In genomic region chr6:145705561-145705960, GRCh38 we compare ENCODE assay signal across 14 cellular contexts. TPM values are rescaled to one million over a fixed set of nuclear protein-coding genes. Genes with fewer than 3 reads are reported as not detected.
A peak's percentile ranks its signal among the peaks of the same experiment; 100 is the strongest.
DNase-seq lines count a peak whose midpoint lies in the region; ATAC-seq, FAIRE-seq and TF ChIP-seq lines count a peak whose summit lies in the region.
"Had no signal": no experiment of that assay in that cellular context is flagged by ENCODE, and none has a peak within 500 bp of the region (broad histone marks: within the 10 kb centered on the region; RNA-seq: fewer than 3 reads in every experiment).

No MANE protein-coding gene starts in this region.

- H3K4me1 Mint-ChIP-seq in T-helper 2 cell treated with Interferon-gamma antibody and Interleukin-4, amounts not matched to agents 5 μg/mL and 100 μg/mL, for 36 hours (ENCODE audit: low read depth): peaks cover 12% of the 10 kb centered on the region

- no peak overlapping the region for H2AK5ac ChIP-seq in mesendoderm (ENCODE audit: low read length)

- FAIRE-seq in K562 (lab: Jason Lieb, UNC): no peak
- FAIRE-seq: D721Med had no signal

- H2BK15ac ChIP-seq in mesendoderm (replicated peaks; ENCODE audit: low read depth): no peak overlapping the region

- H3K4me2 ChIP-seq in K562 (ENCODE audit: insufficient read depth, low read length) (no peak overlapping the region), mesendoderm (ENCODE audit: low read length) (no peak overlapping the region)

- H3K4me3 Mint-ChIP-seq in T-helper 2 cell treated with Interferon-gamma antibody and Interleukin-4, amounts not matched to agents 5 μg/mL and 100 μg/mL, for 36 hours: no peak overlapping the region
- H3K4me3 Mint-ChIP-seq: activated T-cell treated with anti-CD3 and anti-CD28 coated beads, Interleukin-2, amount 50 U/mL, for 24 hours; endodermal cell had no signal

- intact Hi-C loops in K562 (cut with micrococcal nuclease): loop anchor here (10.0 kb wide), 1 partner anchor 261 kb away; no protein-coding TSS in a partner anchor

- in situ Hi-C loops in K562 (cut with MboI): no loop called here

- no peak for TF ChIP-seq CTCF in K562 (IDR thresholded peaks at IDR 0.05 in 2 of 3, conservative IDR thresholded peaks at IDR 0.05 in 1 of 3; ENCODE audit: insufficient read depth in 2 of 3, low read depth in 1 of 3, low read length in 3 of 3)

- no peak overlapping the region for H3K23ac ChIP-seq in mesendoderm (ENCODE audit: low read length)

- no peak overlapping the region for H3K27ac ChIP-seq in K562 (ENCODE audit: extremely low read depth, low read depth, low read length)
- H3K27ac ChIP-seq in mesendoderm (ENCODE audit: low read depth, low read length): no peak overlapping the region
- H3K27ac ChIP-seq: tibial nerve had no signal

- no peak for TF ChIP-seq RAD21 in K562 (CRISPR knock-in tag; conservative IDR thresholded peaks at IDR 0.05 in 1 of 2, IDR thresholded peaks at IDR 0.05 in 1 of 2)

- no peak for TF ChIP-seq POLR2A in K562 (conservative IDR thresholded peaks at IDR 0.05)

- no peak overlapping the region for H2BK5ac ChIP-seq in mesendoderm (ENCODE audit: low read length)

- no peaks in the 10 kb centered on the region for H4K20me1 ChIP-seq in K562 (replicated peaks; ENCODE audit: control insufficient read depth, insufficient read depth, low read length)

- peaks cover 5% of the 10 kb centered on the region for H3K9me3 Mint-ChIP-seq in T-helper 2 cell treated with Interferon-gamma antibody and Interleukin-4, amounts not matched to agents 5 μg/mL and 100 μg/mL, for 36 hours

- WGBS in K562 (ENCODE audit: insufficient coverage, low coverage, missing lambda C conversion rate): 0% methylated on average over 2 of the region's 2 CpGs
- WGBS in mesendoderm (ENCODE audit: extremely low coverage, insufficient coverage, low lambda C conversion rate): no CpG with 5 or more reads among the region's 2 CpGs

- H3K79me1 ChIP-seq in mesendoderm (ENCODE audit: low read length): no peaks in the 10 kb centered on the region

- H2AFZ ChIP-seq in K562 (ENCODE audit: low read depth, low read length): no peak overlapping the region

- no TSS peak for BruUV-seq in K562 (replicated peaks; lab: Mats Ljungman, UMichigan)

- POLR2A ChIA-PET in K562 (lab: Yijun Ruan, JAX): no interaction called here

- H3K9me3 ChIP-seq in MG63: peaks cover 6% of the 10 kb centered on the region; the same call in 1 of the 2 replicates
- H3K9me3 ChIP-seq in K562 (replicated peaks; ENCODE audit: control insufficient read depth, insufficient read depth, low read depth, low read length): no peaks in the 10 kb centered on the region

- H3K4me1 ChIP-seq in K562 (replicated peaks in 1 of 2; ENCODE audit: control insufficient read depth in 2 of 2, insufficient read depth in 2 of 2, low read length in 2 of 2) (no peaks in the 10 kb centered on the region), mesendoderm (ENCODE audit: control insufficient read depth, low read depth, low read length) (no peaks in the 10 kb centered on the region)

- no peaks in the 10 kb centered on the region for H3K27me3 ChIP-seq in MG63
- H3K27me3 ChIP-seq in K562 (ENCODE audit: control insufficient read depth in 2 of 2, insufficient read depth in 2 of 2, low read length in 2 of 2): no peaks in the 10 kb centered on the region
- no peaks in the 10 kb centered on the region for H3K27me3 ChIP-seq in mesendoderm (ENCODE audit: insufficient read depth, low read length, poor library complexity)
- H3K27me3 ChIP-seq: tibial nerve had no signal

- no peak overlapping the region for H4K8ac ChIP-seq in mesendoderm (ENCODE audit: low read depth, low read length)

- no peaks in the 10 kb centered on the region for H3K27me3 Mint-ChIP-seq in T-helper 2 cell treated with Interferon-gamma antibody and Interleukin-4, amounts not matched to agents 5 μg/mL and 100 μg/mL, for 36 hours (ENCODE audit: low read depth)
- H3K27me3 Mint-ChIP-seq: activated T-cell treated with anti-CD3 and anti-CD28 coated beads, Interleukin-2, amount 50 U/mL, for 24 hours had no signal

- no peaks in the 10 kb centered on the region for H3K36me3 ChIP-seq in MG63
- H3K36me3 ChIP-seq in K562 (ENCODE audit: control insufficient read depth, insufficient read depth, low read length): no peaks in the 10 kb centered on the region
- H3K36me3 ChIP-seq in mesendoderm (ENCODE audit: control insufficient read depth, insufficient read depth, low read length): no peaks in the 10 kb centered on the region

- TF ChIP-seq EP300 in K562 (IDR thresholded peaks at IDR 0.05; ENCODE audit: low read length): no peak

- DNase-seq in GF-D8 (lab: John Stamatoyannopoulos, UW): peak; percentile 71
- DNase-seq in MG63: peak; percentile 10
- DNase-seq in K562 (ENCODE audit: extremely low read depth in 1 of 4, low spot score in 3 of 4): no peak
- no peak for DNase-seq in mesendoderm
- no peak for DNase-seq in COR-L47 (lab: John Stamatoyannopoulos, UW)
- no peak for DNase-seq in NCI-H187 (lab: John Stamatoyannopoulos, UW)
- DNase-seq in T-helper 2 cell treated with Interferon-gamma antibody and Interleukin-4, amounts not matched to agents 5 μg/mL and 100 μg/mL, for 36 hours (ENCODE audit: low spot score): no peak
- DNase-seq: activated T-cell treated with anti-CD3 and anti-CD28 coated beads, Interleukin-2, amount 50 U/mL, for 24 hours; endodermal cell; hippocampal formation had no signal

- H3K9ac ChIP-seq in K562 (ENCODE audit: insufficient read depth in 1 of 2, low read depth in 2 of 2, low read length in 2 of 2) (no peak overlapping the region), mesendoderm (ENCODE audit: low read length) (no peak overlapping the region)

- ATAC-seq in K562: no peak
- no peak for ATAC-seq in GM21526 (IDR thresholded peaks at IDR 0.05; ENCODE audit: low FRiP score, unreplicated experiment)
- ATAC-seq: Right ventricle myocardium inferior had no signal

- no peak overlapping the region for H3K56ac ChIP-seq in mesendoderm (ENCODE audit: low read length)

- peak overlapping the region; percentile 48 for H3K4ac ChIP-seq in mesendoderm (ENCODE audit: low read depth, low read length)

- H3K18ac ChIP-seq in mesendoderm (ENCODE audit: low read length): no peak overlapping the region

- H3K4me3 ChIP-seq in MG63 (no peak overlapping the region), K562 (no peak overlapping the region), mesendoderm (ENCODE audit: low read length) (no peak overlapping the region)
- H3K4me3 ChIP-seq: tibial nerve had no signal

- no peak overlapping the region for H3K27ac Mint-ChIP-seq in T-helper 2 cell treated with Interferon-gamma antibody and Interleukin-4, amounts not matched to agents 5 μg/mL and 100 μg/mL, for 36 hours
- H3K27ac Mint-ChIP-seq: activated T-cell treated with anti-CD3 and anti-CD28 coated beads, Interleukin-2, amount 50 U/mL, for 24 hours; endodermal cell had no signal

- CTCF ChIA-PET in K562 (lab: Yijun Ruan, JAX; ENCODE audit: low intra/inter-chr PET ratio): no interaction called here

- no peaks in the 10 kb centered on the region for H3K36me3 Mint-ChIP-seq in T-helper 2 cell treated with Interferon-gamma antibody and Interleukin-4, amounts not matched to agents 5 μg/mL and 100 μg/mL, for 36 hours (ENCODE audit: low read depth)

- no peaks in the 10 kb centered on the region for H3K9me1 ChIP-seq in K562 (ENCODE audit: control insufficient read depth, insufficient read depth, low read length)

- no peak overlapping the region for H2BK120ac ChIP-seq in mesendoderm (ENCODE audit: low read depth, low read length)

- H4K5ac ChIP-seq in mesendoderm (ENCODE audit: low read length): no peak overlapping the region

- no peaks in the 10 kb centered on the region for H3K79me2 ChIP-seq in K562 (ENCODE audit: control insufficient read depth, insufficient read depth, low read length)
- H3K79me2 ChIP-seq in mesendoderm (ENCODE audit: control insufficient read depth, insufficient read depth, low read length): no peaks in the 10 kb centered on the region

TF ChIP-seq in K562, 482 proteins besides CTCF, POLR2A, EP300 and RAD21:
- TF ChIP-seq GABPA (tag; conservative IDR thresholded peaks at IDR 0.05; ENCODE audit: low read depth) (peak; percentile 47), DLX4 (CRISPR knock-in tag; IDR thresholded peaks at IDR 0.05) (no peak)

RNA-seq across cellular contexts. Expression of gene EPM2A, which starts 29.8 kb away (rescaled TPM):
- total RNA-seq in MG63 (2014; rRNA removed; shearing (Covaris generic); ENCODE audit: low replicate concordance): 3.0 and 8.5 TPM in 2 replicates
- 4.2 and 4.5 TPM in 2 replicates for total RNA-seq in K562 (2011; cell fraction: chromatin; rRNA removed; ENCODE audit: low replicate concordance)
- 4.0 and 4.2 TPM in 2 replicates for total RNA-seq in K562 (2011; cell fraction: nucleolus; rRNA removed)
- total RNA-seq in K562 (2011; cell fraction: nucleoplasm; rRNA removed): 5.5 and 9.2 TPM in 2 replicates
- total RNA-seq in K562 (2014; rRNA removed): 5.3 and 8.1 TPM in 2 replicates
- 2.5 and 2.8 TPM in 2 replicates for total RNA-seq in K562 (2014; rRNA removed; fragmentation: Illumina TruSeq; extraction: Trizol)
- 2.8 and 3.2 TPM in 2 replicates for total RNA-seq in K562 (2015; rRNA removed; fragmentation: Illumina TruSeq; extraction: Trizol)
- total RNA-seq in K562 (2021): 3.5 and 4.4 TPM in 2 replicates
- 2.0 and 2.5 TPM in 2 replicates for polyA plus RNA-seq in K562 (2011; rRNA removed)
- polyA plus RNA-seq in K562 (2011; cell fraction: cytosol; rRNA removed): 1.8 and 2.2 TPM in 2 replicates
- 3.0 and 4.4 TPM in 2 replicates for polyA plus RNA-seq in K562 (2011; cell fraction: nucleus; rRNA removed)
- polyA plus RNA-seq in K562 (2012): 1.9 TPM in 2 replicates
- 1.5 and 2.1 TPM in 2 replicates for polyA plus RNA-seq in K562 (2014; fragmentation: Illumina TruSeq; extraction: Trizol)
- polyA plus RNA-seq in K562 (2014; fragmentation: Nextera tagmentation; extraction: Ambion mirVana): 1 to 10 TPM in 1 of 2 experiments, under 1 TPM in 1; 0.35 to 2.5 TPM
- 1.8 and 3.4 TPM in 2 replicates for polyA plus RNA-seq in K562 (2014; rRNA removed)
- 3.1 and 4.3 TPM in 2 replicates for polyA minus RNA-seq in K562 (2011; rRNA and poly(A)+ RNA removed)
- 2.4 and 2.5 TPM in 2 replicates for polyA minus RNA-seq in K562 (2011; cell fraction: cytosol; rRNA and poly(A)+ RNA removed)
- 8.9 and 11.4 TPM in 2 replicates for polyA minus RNA-seq in K562 (2011; cell fraction: nucleus; rRNA and poly(A)+ RNA removed)
- polyA plus RNA-seq in mesendoderm (2013, experiment 1 of 2): 2.8 TPM
- 2.4 TPM for polyA plus RNA-seq in mesendoderm (2013, experiment 2 of 2)

Comparison
In these comparisons a context has a peak if more than half of its experiments do, and no peak if none do; other contexts are left out.
1. DNase-seq: peak in GF-D8 (single experiment) and MG63 (single experiment); none in K562 (0 of 4), mesendoderm (single experiment), COR-L47 (single experiment), NCI-H187 (0 of 2) and T-helper 2 cell treated with Interferon-gamma antibody and Interleukin-4, amounts not matched to agents 5 μg/mL and 100 μg/mL, for 36 hours (single experiment).